Comparison of ENCODE assay signal across 12 cellular contexts in genomic region chr4:4761128-4761991, GRCh38.
A peak's percentile ranks its signal among the peaks of the same experiment; 100 is the strongest.
DNase-seq lines count a peak whose midpoint lies in the region; ATAC-seq and TF ChIP-seq lines count a peak whose summit lies in the region.
"Had no signal": no experiment of that assay in that cellular context is flagged by ENCODE, and none has a peak within 500 bp of the region (broad histone marks: within the 10 kb centered on the region; RNA-seq: fewer than 3 reads in every experiment).

No MANE protein-coding gene starts in this region.

- DNase-seq in 8988T (peak; percentile 41), OCI-M1 (lab: John Stamatoyannopoulos, UW) (peak; percentile 24), hippocampal formation (lab: John Stamatoyannopoulos, UW) (peak; percentile 23 to 70), SK-N-DZ (ENCODE audit: low spot score) (no peak)
- DNase-seq in stimulated activated CD4-positive, alpha-beta T cell treated with anti-CD3 and anti-CD28 coated beads, Interleukin-2, amount 100 ng/mL, for 48 hours = no peak
- DNase-seq: effector CD4-positive, alpha-beta T cell; left cardiac atrium; NCI-H2029 treated with DMSO at 0.1 percent for 48 hours had no signal

- ATAC-seq in HG03045 (IDR thresholded peaks at IDR 0.05; ENCODE audit: unreplicated experiment) (no peak), HG02938 (IDR thresholded peaks at IDR 0.05; ENCODE audit: unreplicated experiment) (no peak)
- ATAC-seq: activated T-helper 17 cell treated with anti-CD3 and anti-CD28 coated beads, Interleukin-2, amount 50 U/mL, for 72 hours; left cardiac atrium had no signal

- peak; percentile 38 for TF ChIP-seq CTCF in GM12874 (IDR thresholded peaks at IDR 0.05; ENCODE audit: insufficient read depth, low read depth, low read length)

Comparison
In these comparisons a context has a peak if more than half of its experiments do, and no peak if none do; other contexts are left out.
1. DNase-seq: peak in 8988T (single experiment), OCI-M1 (single experiment) and hippocampal formation (2 of 2); none in SK-N-DZ (single experiment) and stimulated activated CD4-positive, alpha-beta T cell treated with anti-CD3 and anti-CD28 coated beads, Interleukin-2, amount 100 ng/mL, for 48 hours (0 of 2).